ENCODE assay signal across 10 cellular contexts in genomic region chr1:70204139-70204538, GRCh38. TPM values are rescaled to one million over a fixed set of nuclear protein-coding genes. Genes with fewer than 3 reads are reported as not detected.
DNase-seq lines count a peak whose midpoint lies in the region; ATAC-seq and TF ChIP-seq lines count a peak whose summit lies in the region.
"Had no signal": no experiment of that assay in that cellular context is flagged by ENCODE, and none has a peak within 500 bp of the region (broad histone marks: within the 10 kb centered on the region; RNA-seq: fewer than 3 reads in every experiment).

No MANE protein-coding gene starts in this region.

- H3K9ac ChIP-seq in MM.1S (ENCODE audit: low read length) (peak overlapping the region; percentile 89; the same call in 1 of the 2 replicates), neural progenitor cell (peak overlapping the region; percentile 81)

- no peaks in the 10 kb centered on the region for H3K9me2 ChIP-seq in DOHH2 (replicated peaks; ENCODE audit: control insufficient read depth, low read length)
- H3K9me2 ChIP-seq in MM.1S (replicated peaks; ENCODE audit: insufficient read depth, low read length): no peaks in the 10 kb centered on the region

- H3F3A ChIP-seq in DOHH2 (ENCODE audit: control insufficient read depth, insufficient read depth) (peaks cover 3% of the 10 kb centered on the region; the same call in 1 of the 2 replicates), MM.1S (ENCODE audit: insufficient read depth, low read length) (peaks cover 6% of the 10 kb centered on the region), neural progenitor cell (ENCODE audit: low read depth) (peaks cover 5% of the 10 kb centered on the region)

- peaks cover 30% of the 10 kb centered on the region for H3K36me3 ChIP-seq in DOHH2 (ENCODE audit: control insufficient read depth, low read length)
- no peaks in the 10 kb centered on the region for H3K36me3 ChIP-seq in MM.1S (replicated peaks; ENCODE audit: insufficient read depth, low read length)
- H3K36me3 ChIP-seq in neural progenitor cell: no peaks in the 10 kb centered on the region
- H3K36me3 ChIP-seq: neutrophil had no signal

- peaks cover 28% of the 10 kb centered on the region for H3K4me1 Mint-ChIP-seq in neural progenitor cell

- H3K36me3 Mint-ChIP-seq in neural progenitor cell: peaks cover 2% of the 10 kb centered on the region

- H3K4me3 ChIP-seq in DOHH2 (ENCODE audit: low read length) (peak overlapping the region; percentile 82), MM.1S (ENCODE audit: low read length) (peak overlapping the region; percentile 93), dorsolateral prefrontal cortex (peak overlapping the region in 57 of 59 donors; percentile 11 to 99 (median 90)), neural progenitor cell (peak overlapping the region; percentile 77)

- H3K27ac ChIP-seq in DOHH2 (ENCODE audit: low read depth, low read length) (no peak overlapping the region), MM.1S (ENCODE audit: low read length) (no peak overlapping the region), dorsolateral prefrontal cortex (no peak overlapping the region), neural progenitor cell (no peak overlapping the region)
- H3K27ac ChIP-seq: neutrophil had no signal

- no peak overlapping the region for H2AFZ ChIP-seq in MM.1S (ENCODE audit: low read length)
- no peak overlapping the region for H2AFZ ChIP-seq in neural progenitor cell (replicated peaks)

- no peak overlapping the region for H3K27ac Mint-ChIP-seq in neural progenitor cell

- peak overlapping the region; percentile 72 for H3K4me2 ChIP-seq in DOHH2 (ENCODE audit: low read length)
- peak overlapping the region; percentile 87 for H3K4me2 ChIP-seq in MM.1S (ENCODE audit: low read depth, low read length)
- H3K4me2 ChIP-seq in neural progenitor cell: peak overlapping the region; percentile 83

- ATAC-seq in HG02970 (IDR thresholded peaks at IDR 0.05; ENCODE audit: low FRiP score, unreplicated experiment): no peak
- ATAC-seq in HG02981 (IDR thresholded peaks at IDR 0.05; ENCODE audit: unreplicated experiment): no peak

- TF ChIP-seq CTCF in DOHH2 (IDR thresholded peaks at IDR 0.05; ENCODE audit: low read depth, low read length, poor library complexity, severe bottlenecking) (no peak), MM.1S (IDR thresholded peaks at IDR 0.05; ENCODE audit: low read length) (no peak), dorsolateral prefrontal cortex (IDR thresholded peaks at IDR 0.05 in 54 of 56, conservative IDR thresholded peaks at IDR 0.05 in 2 of 56; ENCODE audit: low read depth in 1 of 56, partially characterized antibody in 56 of 56) (no peak), neural progenitor cell (IDR thresholded peaks at IDR 0.05) (no peak)

- intact Hi-C loops in dorsolateral prefrontal cortex (cut with DNase I): loop anchor here in 1 of 2 donors (10.0 kb wide), 1 partner anchor 639 kb away; the partner anchor contains the start of gene LRRC7

- H3K4me1 ChIP-seq in DOHH2 (ENCODE audit: control insufficient read depth, low read length) (peaks cover 46% of the 10 kb centered on the region), MM.1S (ENCODE audit: low read length) (peaks cover 15% of the 10 kb centered on the region), neural progenitor cell (peaks cover 8% of the 10 kb centered on the region)

- H3K27me3 Mint-ChIP-seq in neural progenitor cell (ENCODE audit: insufficient read depth, low read depth): no peaks in the 10 kb centered on the region

- H3K9me3 ChIP-seq in DOHH2 (ENCODE audit: control insufficient read depth, insufficient read depth, low read length) (no peaks in the 10 kb centered on the region), MM.1S (replicated peaks; ENCODE audit: insufficient read depth, low read length) (no peaks in the 10 kb centered on the region), neural progenitor cell (ENCODE audit: low read depth) (no peaks in the 10 kb centered on the region)
- H3K9me3 ChIP-seq: neutrophil had no signal

- DNase-seq in MM.1S: no peak
- DNase-seq in dorsolateral prefrontal cortex: no peak
- no peak for DNase-seq in neural progenitor cell (ENCODE audit: low spot score)
- DNase-seq in glomerular visceral epithelial cell (ENCODE audit: extremely low spot score): no peak
- no peak for DNase-seq in DMS 273 treated with DMSO at 0.1 percent for 48 hours (lab: John Stamatoyannopoulos, UW)
- DNase-seq: NCI-H1105 had no signal

- H3K27me3 ChIP-seq in DOHH2 (ENCODE audit: control insufficient read depth, low read length): no peaks in the 10 kb centered on the region
- no peaks in the 10 kb centered on the region for H3K27me3 ChIP-seq in MM.1S (replicated peaks; ENCODE audit: insufficient read depth, low read length)
- H3K27me3 ChIP-seq in dorsolateral prefrontal cortex: no peaks in the 10 kb centered on the region
- no peaks in the 10 kb centered on the region for H3K27me3 ChIP-seq in neural progenitor cell
- H3K27me3 ChIP-seq: neutrophil had no signal

- peaks cover 96% of the 10 kb centered on the region for H3K79me2 ChIP-seq in DOHH2 (ENCODE audit: control insufficient read depth, low read length)
- H3K79me2 ChIP-seq in MM.1S (ENCODE audit: low read length): peaks cover 96% of the 10 kb centered on the region
- peaks cover 97% of the 10 kb centered on the region for H3K79me2 ChIP-seq in neural progenitor cell (ENCODE audit: low read depth)

- no peaks in the 10 kb centered on the region for H4K20me1 ChIP-seq in DOHH2 (ENCODE audit: control insufficient read depth, insufficient read depth, low read depth, low read length)
- no peaks in the 10 kb centered on the region for H4K20me1 ChIP-seq in MM.1S (ENCODE audit: insufficient read depth, low read length)
- no peaks in the 10 kb centered on the region for H4K20me1 ChIP-seq in neural progenitor cell (ENCODE audit: low read depth)

- H3K9me3 Mint-ChIP-seq in neural progenitor cell: no peaks in the 10 kb centered on the region

- peak overlapping the region; percentile 99 for H3K4me3 Mint-ChIP-seq in neural progenitor cell

RNA-seq across cellular contexts. Expression of gene LRRC40, which starts 1.2 kb away (rescaled TPM):
- total RNA-seq in dorsolateral prefrontal cortex (10 to 100 TPM in 118 of 120 experiments, 1 to 10 TPM in 2; 7.4 to 28.2 (median 19.2) TPM), neural progenitor cell (ENCODE audit: low replicate concordance) (48.6 and 88.1 TPM in 2 replicates)

RNA-seq across cellular contexts. Expression of gene SRSF11, which starts 17.0 kb away (rescaled TPM):
- 100 to 1,000 TPM; 105 to 267 (median 193) TPM for total RNA-seq in dorsolateral prefrontal cortex
- total RNA-seq in neural progenitor cell (ENCODE audit: low replicate concordance): 251 and 281 TPM in 2 replicates
